ENCODE assay signal across 2 cellular contexts in genomic region chr11:48248902-48249301, GRCh38.
TF ChIP-seq lines count a peak whose summit lies in the region.

No MANE protein-coding gene starts in this region.

TF ChIP-seq in HEK293, 187 proteins besides CTCF, POLR2A, EP300 and RAD21:
- TF ChIP-seq ZNF280D (tag by site-specific recombination; IDR thresholded peaks at IDR 0.05): 0 out of 2 replicates have a peak, but pooled peaks have one; percentile 58
- TF ChIP-seq ZNF19 (tag by site-specific recombination; IDR thresholded peaks at IDR 0.05; ENCODE audit: low read depth): no peak

TF ChIP-seq in K562, 482 proteins besides CTCF, POLR2A, EP300 and RAD21:
- TF ChIP-seq RBM25 (IDR thresholded peaks at IDR 0.05; ENCODE audit: low read depth, low read length, severe bottlenecking): peak; percentile 67
- TF ChIP-seq CBFA2T2 (conservative IDR thresholded peaks at IDR 0.05): no peak
